In the genomic region with DNA sequence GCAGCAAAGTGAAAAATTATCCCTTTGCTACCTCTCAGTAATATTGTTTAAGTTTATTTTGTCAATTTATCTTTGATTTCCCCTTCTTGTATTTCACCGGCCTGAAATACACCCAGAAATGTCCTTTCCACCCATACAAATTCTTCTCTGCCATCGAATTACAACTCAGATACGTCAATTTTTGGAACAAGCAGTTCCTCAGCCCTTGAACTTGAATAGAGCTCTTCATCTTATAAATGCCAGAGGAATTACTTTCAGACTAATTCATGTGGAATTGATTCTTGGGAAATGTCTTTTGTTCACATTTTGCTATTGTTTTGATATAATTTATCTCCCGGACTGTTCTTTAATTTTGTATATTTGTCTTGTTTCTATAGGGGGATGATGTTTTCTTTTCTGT, we compare ENCODE assay signal across 28 cellular contexts.
"Had no signal": no experiment of that assay in that cellular context is flagged by ENCODE, and none has a peak within 500 bp of the region (broad histone marks: within the 10 kb centered on the region; RNA-seq: fewer than 3 reads in every experiment).

No MANE protein-coding gene starts in this region.

- H3K4me3 ChIP-seq: left lung, lower lobe of right lung, neural progenitor cell, ovary, right atrium auricular region, skin epidermis, stomach, testis, thyroid gland, upper lobe of right lung had no signal

- FAIRE-seq: islet of Langerhans, kidney, urothelium cell line had no signal

- H3K9ac ChIP-seq: neural progenitor cell had no signal

- H3K4me2 ChIP-seq: neural progenitor cell had no signal

- ATAC-seq: left colon; left lung; lower lobe of right lung; natural killer cell; sciatic nerve; stimulated activated naive B cell treated with anti-CD40 and anti-IgM and Interleukin-4, amounts not matched to agents 10 μg/mL and 1 μg/mL and 100 μg/mL, for 72 hours; stimulated activated naive CD8-positive, alpha-beta T cell treated with anti-CD3 and anti-CD28 coated beads, Interleukin-15, Interleukin-2, amounts not matched to agents 100 U/mL and 50 U/mL, for 24 hours; upper lobe of right lung had no signal

- H3K27me3 ChIP-seq: left lung, neural progenitor cell, neutrophil, ovary, right atrium auricular region, stomach, testis, thyroid gland, upper lobe of right lung had no signal

- H3K4me1 ChIP-seq: left lung, lower lobe of right lung, neural progenitor cell, right atrium auricular region, stomach, testis, thyroid gland, upper lobe of right lung had no signal

- H3K27ac ChIP-seq: left lung, lower lobe of right lung, neural progenitor cell, neutrophil, ovary, right atrium auricular region, skin epidermis, stomach, testis, thyroid gland, upper lobe of right lung had no signal

- H3K9me3 ChIP-seq: left lung, lower lobe of right lung, neutrophil, ovary, right atrium auricular region, stomach, testis, thyroid gland, upper lobe of right lung had no signal

- H2AFZ ChIP-seq: neural progenitor cell had no signal

- H3K36me3 ChIP-seq: left lung, lower lobe of right lung, neural progenitor cell, neutrophil, ovary, right atrium auricular region, stomach, thyroid gland, upper lobe of right lung had no signal

- DNase-seq: hippocampal formation; kidney; left colon; left lung; lower lobe of right lung; mesendoderm; naive B cell; natural killer cell; nephron progenitor cell; ovary; stimulated activated CD4-positive, alpha-beta T cell treated with anti-CD3 and anti-CD28 coated beads, Interleukin-12 subunit alpha, Interleukin-12 subunit beta, amount 100 ng/mL, for 4 hours; stimulated activated CD4-positive, alpha-beta T cell treated with anti-CD3 and anti-CD28 coated beads, Interleukin-15, amount 100 ng/mL, for 24 hours; stimulated activated CD4-positive, alpha-beta T cell treated with anti-CD3 and anti-CD28 coated beads, Interleukin-2, amount 100 ng/mL, for 24 hours; stimulated activated CD4-positive, alpha-beta T cell treated with anti-CD3 and anti-CD28 coated beads, Interleukin-4, amount 100 ng/mL, for 1 hour; stimulated activated naive B cell treated with anti-CD40 and anti-IgM and Interleukin-4, amounts not matched to agents 10 μg/mL and 1 μg/mL and 100 μg/mL, for 72 hours; stimulated activated naive CD8-positive, alpha-beta T cell treated with anti-CD3 and anti-CD28 coated beads, Interleukin-15, Interleukin-2, amounts not matched to agents 100 U/mL and 50 U/mL, for 24 hours; stomach; testis; thyroid gland; trophoblast cell; upper lobe of right lung had no signal
